ENCODE assay signal across 7 cellular contexts in genomic region chr6:39029156-39030011, GRCh38. TPM values are rescaled to one million over a fixed set of nuclear protein-coding genes. Genes with fewer than 3 reads are reported as not detected.
DNase-seq lines count a peak whose midpoint lies in the region; ATAC-seq and TF ChIP-seq lines count a peak whose summit lies in the region.

No MANE protein-coding gene starts in this region.

- no peak overlapping the region for H2AK5ac ChIP-seq in trophoblast cell (ENCODE audit: low read length)

- H3K4me3 ChIP-seq in GM12865 (ENCODE audit: low read depth, low read length) = no peak overlapping the region
- no peak overlapping the region for H3K4me3 ChIP-seq in epithelial cell of proximal tubule (ENCODE audit: low read depth, low read length)
- H3K4me3 ChIP-seq in trophoblast cell (ENCODE audit: low read depth, low read length) = no peak overlapping the region

- TF ChIP-seq CTCF in GM12865 (IDR thresholded peaks at IDR 0.05; ENCODE audit: insufficient read depth, low read depth, low read length, missing control alignments) (peak; percentile 93), activated B cell treated with CpG ODN at 0.5 μM for 24 hours (IDR thresholded peaks at IDR 0.05) (no peak), epithelial cell of proximal tubule (conservative IDR thresholded peaks at IDR 0.05; ENCODE audit: low read depth, low read length) (peak; percentile 77)

- POLR2A ChIA-PET in activated B cell treated with CpG ODN at 0.5 μM for 24 hours (lab: Charles Lee) = no interaction called here

- no peak overlapping the region for H3K9ac ChIP-seq in trophoblast cell (ENCODE audit: low read length)

- CTCF ChIA-PET in activated B cell treated with CpG ODN at 0.5 μM for 24 hours (lab: Charles Lee) = no interaction called here

- no peak overlapping the region for H2BK12ac ChIP-seq in trophoblast cell (ENCODE audit: low read length)

- H3K27ac ChIP-seq in trophoblast cell (ENCODE audit: low read depth, low read length) = no peak overlapping the region

- H3K14ac ChIP-seq in trophoblast cell (ENCODE audit: low read length) = no peak overlapping the region

- H3K4me3 Mint-ChIP-seq in activated B cell treated with CpG ODN at 0.5 μM for 24 hours = no peak overlapping the region

- no peaks in the 10 kb centered on the region for H3K36me3 ChIP-seq in trophoblast cell (ENCODE audit: control insufficient read depth in 1 of 2, insufficient read depth in 2 of 2, low read length in 2 of 2)

- DNase-seq in GM12865 (ENCODE audit: low read depth) = peak; percentile 36
- DNase-seq in activated B cell treated with CpG ODN at 0.5 μM for 24 hours = no peak
- no peak for DNase-seq in epithelial cell of proximal tubule (ENCODE audit: low read depth)
- DNase-seq in trophoblast cell = peak; percentile 6 to 42
- no peak for DNase-seq in H4 (ENCODE audit: low spot score)
- DNase-seq in NCI-H2081 (lab: John Stamatoyannopoulos, UW) = no peak

- H3K79me2 ChIP-seq in trophoblast cell (ENCODE audit: control insufficient read depth, insufficient read depth, low read length, poor library complexity) = no peaks in the 10 kb centered on the region

- no peak overlapping the region for H3K27ac Mint-ChIP-seq in activated B cell treated with CpG ODN at 0.5 μM for 24 hours

- peak; percentile 43 for ATAC-seq in HG03565 (IDR thresholded peaks at IDR 0.05; ENCODE audit: unreplicated experiment)
- ATAC-seq in activated B cell treated with CpG ODN at 0.5 μM for 24 hours (ENCODE audit: low read depth) = peak; percentile 52

- peaks cover 8% of the 10 kb centered on the region for H3K27me3 Mint-ChIP-seq in activated B cell treated with CpG ODN at 0.5 μM for 24 hours

- no CpG with 5 or more reads among the region's 13 CpGs for WGBS in trophoblast cell (ENCODE audit: extremely low coverage, insufficient coverage, insufficient read length)

- H3K36me3 Mint-ChIP-seq in activated B cell treated with CpG ODN at 0.5 μM for 24 hours (ENCODE audit: low read depth) = no peaks in the 10 kb centered on the region

- no peaks in the 10 kb centered on the region for H3K79me1 ChIP-seq in trophoblast cell (ENCODE audit: low read length)

- H2BK120ac ChIP-seq in trophoblast cell (ENCODE audit: insufficient read depth, low read length, poor library complexity) = no peak overlapping the region

- no peak overlapping the region for H4K91ac ChIP-seq in trophoblast cell (ENCODE audit: low read depth, low read length)

- no peak overlapping the region for H3K23ac ChIP-seq in trophoblast cell (ENCODE audit: low read length)

- H4K12ac ChIP-seq in trophoblast cell (ENCODE audit: low read depth, low read length) = no peak overlapping the region

- no peak overlapping the region for H3K4me2 ChIP-seq in trophoblast cell (ENCODE audit: low read length)

- H4K8ac ChIP-seq in trophoblast cell (ENCODE audit: low read depth, low read length) = no peak overlapping the region

- no peaks in the 10 kb centered on the region for H3K9me3 Mint-ChIP-seq in activated B cell treated with CpG ODN at 0.5 μM for 24 hours

- no peak overlapping the region for H2AFZ ChIP-seq in trophoblast cell (ENCODE audit: insufficient read depth, low read length, poor library complexity)

- no peaks in the 10 kb centered on the region for H3K4me1 ChIP-seq in trophoblast cell (ENCODE audit: control insufficient read depth in 1 of 2, insufficient read depth in 2 of 2, low read length in 2 of 2)

- H3K27me3 ChIP-seq in trophoblast cell (ENCODE audit: insufficient read depth, low read length) = no peaks in the 10 kb centered on the region

- no peak overlapping the region for H3K4ac ChIP-seq in trophoblast cell (ENCODE audit: low read depth, low read length)

- H3K9me3 ChIP-seq in trophoblast cell (ENCODE audit: insufficient read depth, low read depth, low read length) = peaks cover 1% of the 10 kb centered on the region

- H3K4me1 Mint-ChIP-seq in activated B cell treated with CpG ODN at 0.5 μM for 24 hours = no peaks in the 10 kb centered on the region

- intact Hi-C loops in activated B cell treated with CpG ODN at 0.5 μM for 24 hours (cut with micrococcal nuclease) = no loop called here

- H2BK5ac ChIP-seq in trophoblast cell (ENCODE audit: low read depth, low read length, poor library complexity) = no peak overlapping the region

- no peak overlapping the region for H3K18ac ChIP-seq in trophoblast cell (ENCODE audit: low read length)

RNA-seq across cellular contexts. Expression of gene GLP1R, which starts 19.2 kb away (rescaled TPM):
- total RNA-seq in activated B cell treated with CpG ODN at 0.5 μM for 24 hours = not detected in 2 replicates
- 0.07 TPM in 1 of 2 replicates, not detected in the other for total RNA-seq in epithelial cell of proximal tubule
- polyA plus RNA-seq in trophoblast cell (2013) = not detected in 2 replicates
- not detected in 2 replicates for total RNA-seq in H4 (2014; rRNA removed; shearing (Covaris generic))

Comparison
In these comparisons a context has a peak if more than half of its experiments do, and no peak if none do; other contexts are left out.
1. DNase-seq: peak in GM12865 (single experiment) and trophoblast cell (2 of 2); none in activated B cell treated with CpG ODN at 0.5 μM for 24 hours (single experiment), epithelial cell of proximal tubule (single experiment), H4 (single experiment) and NCI-H2081 (0 of 2).